ENCODE assay signal across 8 cellular contexts in genomic region chr20:33731693-33732165, GRCh38. TPM values are rescaled to one million over a fixed set of nuclear protein-coding genes. Genes with fewer than 3 reads are reported as not detected.
DNase-seq lines count a peak whose midpoint lies in the region; ATAC-seq and TF ChIP-seq lines count a peak whose summit lies in the region.

ZNF341 (plus strand) TSS chr20:33731996; CDS start chr20:33732022, 26 bp downstream.

- peak; percentile 91 for TF ChIP-seq CTCF in GM13977 (IDR thresholded peaks at IDR 0.05; ENCODE audit: extremely low read depth, insufficient read depth, missing control alignments)

- H3K27ac Mint-ChIP-seq in T-helper 17 cell = peak within 1 kb of the TSS; percentile 72

- H3K27me3 ChIP-seq in iPS-18a (ENCODE audit: control insufficient read depth, insufficient read depth, low read length) = no peaks in the 10 kb centered on the region

- H3K4me3 ChIP-seq in iPS-18a (ENCODE audit: low read length) = peak within 1 kb of the TSS; percentile 67
- peak within 1 kb of the TSS; percentile 49 to 63 (median 58) for H3K4me3 ChIP-seq in skin epidermis

- no peaks in the 10 kb centered on the region for H3K36me3 ChIP-seq in iPS-18a (ENCODE audit: control insufficient read depth, low read depth, low read length)

- H3K9ac ChIP-seq in iPS-18a (ENCODE audit: low read length) = peak within 1 kb of the TSS; percentile 58

- ATAC-seq in HG02840 (IDR thresholded peaks at IDR 0.05; ENCODE audit: low FRiP score, unreplicated experiment) (peak; percentile 62), T-helper 17 cell (peak; percentile 87)

- no peaks in the 10 kb centered on the region for H3K27me3 Mint-ChIP-seq in T-helper 17 cell

- H3K27ac ChIP-seq in angular gyrus (ENCODE audit: low read depth, low read length) (peak within 1 kb of the TSS; percentile 98), iPS-18a (ENCODE audit: low read length) (no peak within 1 kb of the TSS), skin epidermis (peak within 1 kb of the TSS; percentile 72 to 97 (median 89))

- in situ Hi-C loops in GM13977 (cut with MboI; ENCODE audit: low pct_unique_long_range_greater_than_20kb, low sequenced_read_pairs, unreplicated experiment) = no loop called here

- peak; percentile 89 for DNase-seq in GM13977 (ENCODE audit: low spot score)
- peak in 2 of 3 experiments; percentile 92 to 96 for DNase-seq in NCI-H1417 (lab: John Stamatoyannopoulos, UW)
- peak; percentile 84 to 89 (median 85) for DNase-seq in T-helper 17 cell
- no peak for DNase-seq in AG20443 (ENCODE audit: low spot score)

- no peaks in the 10 kb centered on the region for H3K9me3 ChIP-seq in T-helper 17 cell (ENCODE audit: control insufficient read depth, low read length, poor library complexity, severe bottlenecking)
- H3K9me3 ChIP-seq in iPS-18a (ENCODE audit: control insufficient read depth, low read depth, low read length) = peaks cover 3% of the 10 kb centered on the region

- peaks cover 17% of the 10 kb centered on the region for H3K4me1 Mint-ChIP-seq in T-helper 17 cell

- peaks cover 6% of the 10 kb centered on the region for H3K4me1 ChIP-seq in iPS-18a (ENCODE audit: control insufficient read depth, low read depth, low read length)

- no peaks in the 10 kb centered on the region for H3K36me3 Mint-ChIP-seq in T-helper 17 cell (ENCODE audit: low read depth)

- peak within 1 kb of the TSS; percentile 88 for H3K4me3 Mint-ChIP-seq in T-helper 17 cell

RNA-seq across cellular contexts. Expression of gene ZNF341, which starts in this region (rescaled TPM):
- total RNA-seq in T-helper 17 cell = 1 to 10 TPM; 4.0 to 4.2 TPM
